27 cellular contexts compared by ENCODE assay signal in the genomic region with DNA sequence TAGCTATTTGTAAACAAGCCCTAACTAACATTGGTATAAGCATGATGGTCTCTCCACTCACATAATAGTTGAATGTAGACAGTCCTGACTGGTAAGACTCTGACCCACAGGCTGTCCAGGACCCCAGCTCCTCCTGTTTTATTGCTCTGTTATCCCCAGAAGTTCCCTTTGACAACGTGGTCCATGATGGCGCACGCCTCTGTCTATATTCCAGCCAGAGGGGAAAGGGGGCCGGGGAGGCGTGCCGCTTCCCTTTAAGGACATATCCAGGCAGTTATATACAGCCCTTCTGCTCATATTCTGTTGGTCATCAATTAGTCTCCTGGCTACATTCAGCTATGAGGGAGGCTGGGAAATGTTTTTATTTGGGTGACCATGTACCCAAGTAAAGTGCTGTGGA. TPM values are rescaled to one million over a fixed set of nuclear protein-coding genes. Genes with fewer than 3 reads are reported as not detected.
"Had no signal": no experiment of that assay in that cellular context is flagged by ENCODE, and none has a peak within 500 bp of the region (broad histone marks: within the 10 kb centered on the region; RNA-seq: fewer than 3 reads in every experiment).

No MANE protein-coding gene starts in this region.

- H3K4me3 ChIP-seq: ascending aorta, esophagus squamous epithelium, left lung, right lobe of liver, SK-N-MC, skin epidermis had no signal

- H3K27ac ChIP-seq: ascending aorta, brain microvascular endothelial cell, SK-N-MC had no signal

- DNase-seq: activated CD4-positive, alpha-beta memory T cell treated with anti-CD3 and anti-CD28 coated beads for 36 hours; activated CD4-positive, alpha-beta T cell treated with anti-CD3 and anti-CD28 coated beads, Interleukin-2, amount 10 ng/mL, durations not matched to agents 24 days and 14 days; activated CD4-positive, CD25-positive, alpha-beta regulatory T cell treated with anti-CD3 and anti-CD28 coated beads, Interleukin-2, amount 50 U/mL, for 72 hours; activated CD8-positive, alpha-beta memory T cell treated with anti-CD3 and anti-CD28 coated beads, Interleukin-2, amount 50 U/mL, for 4 hours; activated effector memory CD4-positive, alpha-beta T cell treated with anti-CD3 and anti-CD28 coated beads, Interleukin-2, amount 50 U/mL, for 16 hours; activated naive CD4-positive, alpha-beta T cell treated with anti-CD3 and anti-CD28 coated beads for 36 hours; activated naive CD8-positive, alpha-beta T cell treated with anti-CD3 and anti-CD28 coated beads, Interleukin-2, amount 10 ng/mL, durations not matched to agents 7 days and 5 days; activated T-cell treated with anti-CD3 and anti-CD28 coated beads, Interleukin-2, amount 50 U/mL, for 1 hour; brain microvascular endothelial cell; caudate nucleus; esophagus squamous epithelium; foreskin melanocyte; hippocampal formation; left lung; naive thymus-derived CD8-positive, alpha-beta T cell; occipital lobe; right lobe of liver; stimulated activated CD4-positive, alpha-beta T cell treated with anti-CD3 and anti-CD28 coated beads, Interleukin-12 subunit alpha, Interleukin-12 subunit beta, amount 100 ng/mL, for 4 hours; stimulated activated CD4-positive, alpha-beta T cell treated with anti-CD3 and anti-CD28 coated beads, Interleukin-4, amount 100 ng/mL, for 24 hours; stimulated activated naive CD8-positive, alpha-beta T cell treated with anti-CD3 and anti-CD28 coated beads, Interleukin-15, amount 100 ng/mL, for 72 hours; substantia nigra; T-helper 9 cell had no signal

- ATAC-seq: naive thymus-derived CD8-positive, alpha-beta T cell; stimulated activated memory B cell treated with anti-CD40 and anti-IgM and Interleukin-4, amounts not matched to agents 10 μg/mL and 1 μg/mL and 100 μg/mL, for 72 hours; stimulated activated naive CD8-positive, alpha-beta T cell treated with anti-CD3 and anti-CD28 coated beads, Interleukin-15, amount 100 ng/mL, for 72 hours had no signal

- H3K9me3 ChIP-seq: ascending aorta, left lung, right lobe of liver had no signal

- H3K36me3 ChIP-seq: ascending aorta, brain microvascular endothelial cell, esophagus squamous epithelium, left lung, right lobe of liver had no signal

- H3K27me3 ChIP-seq: ascending aorta, brain microvascular endothelial cell, right lobe of liver had no signal

RNA-seq across cellular contexts. Expression of a gene that starts 6.7 kb away (rescaled TPM):
- total RNA-seq: activated CD4-positive, alpha-beta memory T cell treated with anti-CD3 and anti-CD28 coated beads for 36 hours; activated CD4-positive, alpha-beta T cell treated with anti-CD3 and anti-CD28 coated beads, Interleukin-2, amount 10 ng/mL, durations not matched to agents 24 days and 14 days; activated T-helper 1 cell treated with anti-CD3 and anti-CD28 coated beads, Interleukin-12 subunit alpha, Interleukin-12 subunit beta, Interleukin-2, Interleukin-4 antibody, amounts not matched to agents 30 ng/mL and 10 ng/mL and 1 ng/mL, durations not matched to agents 14 hours and 24 hours and 36 hours had no signal
